In genomic region chr5:61450880-61451279, GRCh38 we compare ENCODE assay signal across 10 cellular contexts.
A peak's percentile ranks its signal among the peaks of the same experiment; 100 is the strongest.
DNase-seq lines count a peak whose midpoint lies in the region; ATAC-seq and TF ChIP-seq lines count a peak whose summit lies in the region.
"Had no signal": no experiment of that assay in that cellular context is flagged by ENCODE, and none has a peak within 500 bp of the region (broad histone marks: within the 10 kb centered on the region; RNA-seq: fewer than 3 reads in every experiment).

No MANE protein-coding gene starts in this region.

- H3K9me3 ChIP-seq in SK-N-MC (ENCODE audit: low read depth, low read length) (peaks cover 11% of the 10 kb centered on the region; the same call in 1 of the 2 replicates), left ventricle myocardium inferior (replicated peaks) (peaks cover 23% of the 10 kb centered on the region), tibial nerve (peaks cover 0 to 10% (median 2%) of the 10 kb centered on the region in 4 donors), testis (no peaks in the 10 kb centered on the region)

- H3K9ac ChIP-seq in SK-N-MC (ENCODE audit: insufficient read length) = no peak overlapping the region

- H3K27me3 ChIP-seq in left ventricle myocardium inferior (ENCODE audit: low read depth) (no peaks in the 10 kb centered on the region), tibial nerve (no peaks in the 10 kb centered on the region), testis (no peaks in the 10 kb centered on the region)

- TF ChIP-seq CTCF in left ventricle myocardium inferior (IDR thresholded peaks at IDR 0.05; ENCODE audit: borderline replicate concordance) = no peak
- no peak for TF ChIP-seq CTCF in tibial nerve (IDR thresholded peaks at IDR 0.05)
- no peak for TF ChIP-seq CTCF in testis (IDR thresholded peaks at IDR 0.05)

- intact Hi-C loops in left ventricle myocardium inferior (cut with micrococcal nuclease) = no loop called here
- intact Hi-C loops in testis (cut with DNase I; ENCODE audit: low total_unique reads) = no loop called here

- TF ChIP-seq POLR2A in tibial nerve (IDR thresholded peaks at IDR 0.05) (no peak), testis (IDR thresholded peaks at IDR 0.05) (no peak)

- H3K4me1 ChIP-seq in left ventricle myocardium inferior (peaks cover 40% of the 10 kb centered on the region), tibial nerve (peaks cover 0 to 59% (median 18%) of the 10 kb centered on the region in 4 donors), testis (no peaks in the 10 kb centered on the region)

- ATAC-seq in HG02571 (IDR thresholded peaks at IDR 0.05; ENCODE audit: unreplicated experiment) (no peak), HG02623 (IDR thresholded peaks at IDR 0.05; ENCODE audit: unreplicated experiment) (no peak)

- no peak for TF ChIP-seq EP300 in tibial nerve (IDR thresholded peaks at IDR 0.05)

- H3K4me3 ChIP-seq in SK-N-MC (no peak overlapping the region), left ventricle myocardium inferior (no peak overlapping the region), tibial nerve (no peak overlapping the region), testis (no peak overlapping the region)

- H3K27ac ChIP-seq in SK-N-MC = peak overlapping the region; percentile 74
- peak overlapping the region; percentile 53 for H3K27ac ChIP-seq in left ventricle myocardium inferior (replicated peaks)
- H3K27ac ChIP-seq in tibial nerve = peak overlapping the region; percentile 23 to 80 (median 60)
- H3K27ac ChIP-seq in testis = no peak overlapping the region
- H3K27ac ChIP-seq: 22Rv1, VCaP had no signal

- peaks cover 33% of the 10 kb centered on the region for H3K36me3 ChIP-seq in SK-N-MC (ENCODE audit: insufficient read depth, low read length)
- no peaks in the 10 kb centered on the region for H3K36me3 ChIP-seq in left ventricle myocardium inferior
- no peaks in the 10 kb centered on the region for H3K36me3 ChIP-seq in tibial nerve
- no peaks in the 10 kb centered on the region for H3K36me3 ChIP-seq in testis (ENCODE audit: low read depth, missing control alignments)

- peak; percentile 25 for DNase-seq in DMS53 (lab: John Stamatoyannopoulos, UW)
- no peak for DNase-seq in DMS53 treated with DMSO at 0.1 percent for 48 hours (lab: John Stamatoyannopoulos, UW; ENCODE audit: unreplicated experiment)
- no peak for DNase-seq in SK-N-MC (ENCODE audit: low read depth, low spot score)
- no peak for DNase-seq in left ventricle myocardium inferior
- DNase-seq in tibial nerve (ENCODE audit: low spot score in 2 of 2) = no peak
- no peak for DNase-seq in testis

Comparison
In these comparisons a context has a peak if more than half of its experiments do, and no peak if none do; other contexts are left out.
1. H3K27ac ChIP-seq: peak in SK-N-MC (single experiment), left ventricle myocardium inferior (single experiment) and tibial nerve (4 of 4); none in testis (0 of 2).